Comparison of ENCODE assay signal across 26 cellular contexts in genomic region chr7:156102267-156102666, GRCh38.
"Had no signal": no experiment of that assay in that cellular context is flagged by ENCODE, and none has a peak within 500 bp of the region (broad histone marks: within the 10 kb centered on the region; RNA-seq: fewer than 3 reads in every experiment).

No MANE protein-coding gene starts in this region.

- H3K9me3 ChIP-seq: stomach, testis, thoracic aorta, thyroid gland, tibial artery, tibial nerve, transverse colon, upper lobe of left lung, upper lobe of right lung, uterus, vagina had no signal

- ATAC-seq: stimulated activated effector memory CD8-positive, alpha-beta T cell treated with anti-CD3 and anti-CD28 coated beads, Interleukin-12 subunit alpha, Interleukin-12 subunit beta, amount 100 ng/mL, for 72 hours; stimulated activated memory B cell treated with anti-CD40 and anti-IgM and Interleukin-4, amounts not matched to agents 10 μg/mL and 1 μg/mL and 100 μg/mL, for 72 hours; stimulated activated naive B cell treated with anti-CD40 and anti-IgM and Interleukin-4, amounts not matched to agents 10 μg/mL and 1 μg/mL and 100 μg/mL, for 72 hours; stimulated activated naive CD8-positive, alpha-beta T cell treated with anti-CD3 and anti-CD28 coated beads, Interleukin-15, amount 100 ng/mL, for 72 hours; stimulated activated naive CD8-positive, alpha-beta T cell treated with anti-CD3 and anti-CD28 coated beads, Interleukin-15, Interleukin-2, amounts not matched to agents 100 U/mL and 50 U/mL, for 24 hours; upper lobe of right lung had no signal

- H3K36me3 ChIP-seq: stomach, thoracic aorta, thyroid gland, tibial artery, tibial nerve, transverse colon, upper lobe of left lung, upper lobe of right lung, uterus, vagina had no signal

- FAIRE-seq: urothelium cell line had no signal

- H3K4me1 ChIP-seq: stomach, testis, thyroid gland, tibial artery, tibial nerve, transverse colon, upper lobe of left lung, upper lobe of right lung, uterus, vagina had no signal

- H3K27ac ChIP-seq: stomach, testis, thoracic aorta, thyroid gland, tibial artery, tibial nerve, transverse colon, upper lobe of left lung, upper lobe of right lung, uterus, vagina had no signal

- H3K27me3 ChIP-seq: stomach, testis, thyroid gland, tibial artery, tibial nerve, transverse colon, upper lobe of left lung, upper lobe of right lung, uterus, vagina had no signal

- H3K4me3 ChIP-seq: stomach, testis, thoracic aorta, thyroid gland, tibial artery, tibial nerve, transverse colon, upper lobe of left lung, upper lobe of right lung, uterus, vagina had no signal

- DNase-seq: stimulated activated CD4-positive, alpha-beta T cell treated with anti-CD3 and anti-CD28 coated beads, Interleukin-2, amount 100 ng/mL, for 48 hours; stimulated activated CD4-positive, alpha-beta T cell treated with anti-CD3 and anti-CD28 coated beads, Interleukin-4, amount 100 ng/mL, for 1 hour; stimulated activated CD4-positive, alpha-beta T cell treated with anti-CD3 and anti-CD28 coated beads, Interleukin-4, amount 100 ng/mL, for 24 hours; stimulated activated CD4-positive, alpha-beta T cell treated with anti-CD3 and anti-CD28 coated beads, Interleukin-4, amount 100 ng/mL, for 4 hours; stimulated activated CD8-positive, alpha-beta memory T cell treated with anti-CD3 and anti-CD28 coated beads, Interleukin-4, amount 100 ng/mL, for 48 hours; stimulated activated naive B cell treated with anti-CD40 and anti-IgM and Interleukin-4, amounts not matched to agents 10 μg/mL and 1 μg/mL and 100 μg/mL, for 72 hours; stimulated activated naive CD4-positive, alpha-beta T cell; stimulated activated naive CD4-positive, alpha-beta T cell treated with Interleukin-2 at 50 U/mL for 16 hours; stimulated activated naive CD8-positive, alpha-beta T cell treated with anti-CD3 and anti-CD28 coated beads, Interleukin-15, amount 100 ng/mL, for 72 hours; stimulated activated naive CD8-positive, alpha-beta T cell treated with anti-CD3 and anti-CD28 coated beads, Interleukin-15, Interleukin-2, amounts not matched to agents 100 U/mL and 50 U/mL, for 24 hours; stomach; substantia nigra; testis; thyroid gland; tibial artery; transverse colon; trophoblast cell; upper lobe of left lung; upper lobe of right lung; uterus had no signal
